In genomic region chr10:93854985-93855384, GRCh38 we compare ENCODE assay signal across 22 cellular contexts. TPM values are rescaled to one million over a fixed set of nuclear protein-coding genes. Genes with fewer than 3 reads are reported as not detected.
DNase-seq lines count a peak whose midpoint lies in the region; ATAC-seq and TF ChIP-seq lines count a peak whose summit lies in the region.
"Had no signal": no experiment of that assay in that cellular context is flagged by ENCODE, and none has a peak within 500 bp of the region (broad histone marks: within the 10 kb centered on the region; RNA-seq: fewer than 3 reads in every experiment).

No MANE protein-coding gene starts in this region.

- DNase-seq in HuH-7.5 (ENCODE audit: low spot score), result peak; percentile 33
- peak; percentile 58 for DNase-seq in fibroblast of the aortic adventitia (ENCODE audit: low read depth)
- peak; percentile 54 for DNase-seq in mesenchymal stem cell
- no peak for DNase-seq in NCI-H524 (lab: John Stamatoyannopoulos, UW)
- DNase-seq in MM.1S, result no peak
- DNase-seq: BE2C; GM23248; H9; HFFc6; KBM-7; NCI-H1092 treated with DMSO at 0.1 percent for 48 hours; NCI-H1436 treated with DMSO at 0.1 percent for 48 hours; NCI-H1930; NCI-H2227 treated with DMSO at 0.1 percent for 48 hours; NCI-H510A; NCI-H748 treated with DMSO at 0.1 percent for 48 hours; NK-92 treated with Interleukin-12 subunit alpha and Interleukin-12 subunit beta, amount 100 ng/mL, for 24 hours; Right ventricle myocardium superior had no signal

- 13% methylated on average over 2 of the region's 3 CpGs for WGBS in mesenchymal stem cell

- no peak overlapping the region for H2AFZ ChIP-seq in mesenchymal stem cell (ENCODE audit: low read depth, low read length)
- no peak overlapping the region for H2AFZ ChIP-seq in MM.1S (ENCODE audit: low read length)
- H2AFZ ChIP-seq: GM23248 had no signal

- H3K4me1 ChIP-seq in mesenchymal stem cell (ENCODE audit: control insufficient read depth, insufficient read depth, low read depth, low read length), result no peaks in the 10 kb centered on the region
- peaks cover 26% of the 10 kb centered on the region for H3K4me1 ChIP-seq in MM.1S (ENCODE audit: low read length)
- H3K4me1 ChIP-seq: A549, BE2C had no signal

- peaks cover 0 to 27% of the 10 kb centered on the region in 2 experiments for H3K27me3 ChIP-seq in mesenchymal stem cell (ENCODE audit: control insufficient read depth in 1 of 2, insufficient read depth in 1 of 2, low read length in 2 of 2)
- no peaks in the 10 kb centered on the region for H3K27me3 ChIP-seq in MM.1S (replicated peaks; ENCODE audit: insufficient read depth, low read length)
- H3K27me3 ChIP-seq: BE2C had no signal

- no peaks in the 10 kb centered on the region for H3K79me2 ChIP-seq in MM.1S (ENCODE audit: low read length)

- ATAC-seq in SK-N-SH treated with all-trans-retinoic acid at 6 μM for 48 hours, result peak; percentile 48
- ATAC-seq in GM19467 (IDR thresholded peaks at IDR 0.05; ENCODE audit: unreplicated experiment), result no peak
- ATAC-seq in GM18867 (IDR thresholded peaks at IDR 0.05; ENCODE audit: unreplicated experiment), result no peak
- ATAC-seq: A549 had no signal

- no peak for TF ChIP-seq CTCF in fibroblast of the aortic adventitia (IDR thresholded peaks at IDR 0.05; ENCODE audit: insufficient read depth, low read length)
- TF ChIP-seq CTCF in MM.1S (IDR thresholded peaks at IDR 0.05; ENCODE audit: low read length), result no peak

- H4K91ac ChIP-seq in mesenchymal stem cell (ENCODE audit: low read length), result no peak overlapping the region

- H3K14ac ChIP-seq in mesenchymal stem cell (ENCODE audit: low read length in 2 of 2), result no peak overlapping the region

- H3K18ac ChIP-seq in mesenchymal stem cell (ENCODE audit: low read depth in 1 of 2, low read length in 2 of 2), result no peak overlapping the region

- no peaks in the 10 kb centered on the region for H3K9me2 ChIP-seq in MM.1S (replicated peaks; ENCODE audit: insufficient read depth, low read length)

- peaks cover 5% of the 10 kb centered on the region; the same call in 1 of the 2 replicates for H3F3A ChIP-seq in MM.1S (ENCODE audit: insufficient read depth, low read length)

- H3K4ac ChIP-seq in mesenchymal stem cell (ENCODE audit: low read depth in 1 of 2, low read length in 2 of 2), result no peak overlapping the region

- no peak overlapping the region for H3K9ac ChIP-seq in mesenchymal stem cell (ENCODE audit: low read length)
- H3K9ac ChIP-seq in MM.1S (ENCODE audit: low read length), result no peak overlapping the region
- H3K9ac ChIP-seq: GM23248 had no signal

- H3K36me3 ChIP-seq in mesenchymal stem cell (ENCODE audit: control insufficient read depth in 1 of 2, insufficient read depth in 2 of 2, low read depth in 1 of 2, low read length in 2 of 2), result no peaks in the 10 kb centered on the region
- H3K36me3 ChIP-seq in MM.1S (replicated peaks; ENCODE audit: insufficient read depth, low read length), result no peaks in the 10 kb centered on the region
- H3K36me3 ChIP-seq: BE2C had no signal

- no peak overlapping the region for H3K4me3 ChIP-seq in fibroblast of the aortic adventitia (ENCODE audit: low read depth, low read length)
- H3K4me3 ChIP-seq in mesenchymal stem cell (ENCODE audit: insufficient read depth in 1 of 2, low read depth in 1 of 2, low read length in 2 of 2), result no peak overlapping the region
- no peak overlapping the region for H3K4me3 ChIP-seq in MM.1S (ENCODE audit: low read length)
- H3K4me3 ChIP-seq: A549, GM23248 had no signal

- no peaks in the 10 kb centered on the region for H3K79me1 ChIP-seq in mesenchymal stem cell (replicated peaks; ENCODE audit: low read length, poor library complexity, severe bottlenecking)

- no peak overlapping the region for H2BK5ac ChIP-seq in mesenchymal stem cell (ENCODE audit: low read depth, low read length, poor library complexity, severe bottlenecking)

- no peak overlapping the region for H2BK15ac ChIP-seq in mesenchymal stem cell (ENCODE audit: low read depth, poor library complexity, severe bottlenecking)

- H3K27ac ChIP-seq in mesenchymal stem cell (ENCODE audit: low read length, poor library complexity, severe bottlenecking) (no peak overlapping the region), MM.1S (ENCODE audit: low read length) (no peak overlapping the region)
- H3K27ac ChIP-seq: A549, GM23248 had no signal

- H3K4me2 ChIP-seq in mesenchymal stem cell (ENCODE audit: low read length, poor library complexity, severe bottlenecking), result no peak overlapping the region
- H3K4me2 ChIP-seq in MM.1S (ENCODE audit: low read depth, low read length), result no peak overlapping the region
- H3K4me2 ChIP-seq: A549 had no signal

- H4K8ac ChIP-seq in mesenchymal stem cell (ENCODE audit: low read length), result no peak overlapping the region

- no peak overlapping the region for H2BK12ac ChIP-seq in mesenchymal stem cell (ENCODE audit: low read length in 2 of 2)

- no peak overlapping the region for H2AK5ac ChIP-seq in mesenchymal stem cell (ENCODE audit: low read length, severe bottlenecking)

- H3K9me3 ChIP-seq in mesenchymal stem cell (ENCODE audit: control insufficient read depth, low read length) (no peaks in the 10 kb centered on the region), MM.1S (replicated peaks; ENCODE audit: insufficient read depth, low read length) (no peaks in the 10 kb centered on the region)
- H3K9me3 ChIP-seq: A549, BE2C had no signal

- no peak overlapping the region for H3K23ac ChIP-seq in mesenchymal stem cell (ENCODE audit: low read length in 2 of 2)

- H4K20me1 ChIP-seq in MM.1S (ENCODE audit: insufficient read depth, low read length), result no peaks in the 10 kb centered on the region

- H2BK120ac ChIP-seq in mesenchymal stem cell (ENCODE audit: low read depth, low read length), result no peak overlapping the region

TF ChIP-seq in SK-N-SH treated with all-trans-retinoic acid at 6 μM for 48 hours, 23 proteins besides CTCF, POLR2A, EP300 and RAD21:
- TF ChIP-seq ISL1 (CRISPR knock-in tag; IDR thresholded peaks at IDR 0.05) (peak; percentile 90), ZC3H10 (CRISPR knock-in tag; IDR thresholded peaks at IDR 0.05) (no peak), RARB (CRISPR knock-in tag; IDR thresholded peaks at IDR 0.05) (peak; percentile 51; the same call in 1 of the 2 replicates), ZFP30 (CRISPR knock-in tag; IDR thresholded peaks at IDR 0.05) (no peak), TOX (CRISPR knock-in tag; IDR thresholded peaks at IDR 0.05; ENCODE audit: borderline replicate concordance) (peak; percentile 79), TCF4 (CRISPR knock-in tag; IDR thresholded peaks at IDR 0.05; ENCODE audit: borderline replicate concordance) (0 out of 2 replicates have a peak, but pooled peaks have one; percentile 21)

RNA-seq across cellular contexts. Expression of gene SLC35G1, which starts 38.8 kb away (rescaled TPM):
- 3.8 and 6.2 TPM in 2 replicates for total RNA-seq in fibroblast of the aortic adventitia (ENCODE audit: low replicate concordance)
- 14.5 TPM for polyA plus RNA-seq in mesenchymal stem cell (2013, experiment 1 of 2)
- 15.7 TPM for polyA plus RNA-seq in mesenchymal stem cell (2013, experiment 2 of 2)

Comparison
In these comparisons a context has a peak if more than half of its experiments do, and no peak if none do; other contexts are left out.
1. DNase-seq: peak in HuH-7.5 (single experiment), fibroblast of the aortic adventitia (single experiment) and mesenchymal stem cell (single experiment); none in NCI-H524 (0 of 2) and MM.1S (single experiment).